32 cellular contexts compared by ENCODE assay signal in genomic region chr15:89054873-89055272, GRCh38.
"Had no signal": no experiment of that assay in that cellular context is flagged by ENCODE, and none has a peak within 500 bp of the region (broad histone marks: within the 10 kb centered on the region; RNA-seq: fewer than 3 reads in every experiment).

No MANE protein-coding gene starts in this region.

- H3K27me3 ChIP-seq: ascending aorta, cardiac muscle cell had no signal

- DNase-seq: activated CD4-positive, alpha-beta memory T cell treated with anti-CD3 and anti-CD28 coated beads, Interleukin-2, amount 10 ng/mL, durations not matched to agents 7 days and 5 days; activated CD4-positive, alpha-beta T cell treated with anti-CD3 and anti-CD28 coated beads for 1 hour; activated CD4-positive, alpha-beta T cell treated with anti-CD3 and anti-CD28 coated beads for 36 hours; activated CD4-positive, alpha-beta T cell treated with anti-CD3 and anti-CD28 coated beads for 48 hours; activated CD4-positive, alpha-beta T cell treated with anti-CD3 and anti-CD28 coated beads, Interleukin-2, amount 10 ng/mL, durations not matched to agents 7 days and 5 days; activated CD4-positive, alpha-beta T cell treated with anti-CD3 and anti-CD28 coated beads, Interleukin-2, amount 50 U/mL, for 48 hours; activated CD4-positive, CD25-positive, alpha-beta regulatory T cell; activated CD8-positive, alpha-beta memory T cell treated with anti-CD3 and anti-CD28 coated beads for 24 hours; activated CD8-positive, alpha-beta memory T cell treated with anti-CD3 and anti-CD28 coated beads, Interleukin-2, amount 10 ng/mL, durations not matched to agents 7 days and 5 days; activated CD8-positive, alpha-beta memory T cell treated with anti-CD3 and anti-CD28 coated beads, Interleukin-2, amount 50 U/mL, for 48 hours; activated CD8-positive, alpha-beta T cell treated with anti-CD3 and anti-CD28 coated beads, Interleukin-2, amount 10 ng/mL, durations not matched to agents 7 days and 5 days; activated effector memory CD4-positive, alpha-beta T cell treated with Interleukin-2 at 50 U/mL for 16 hours; activated gamma-delta T cell; activated naive CD4-positive, alpha-beta T cell treated with anti-CD3 and anti-CD28 coated beads, Interleukin-2, amount 10 ng/mL, durations not matched to agents 7 days and 5 days; activated naive CD4-positive, alpha-beta T cell treated with Interleukin-2 at 50 U/mL for 16 hours; activated naive CD8-positive, alpha-beta T cell treated with anti-CD3 and anti-CD28 coated beads, Interleukin-2, amount 10 ng/mL, durations not matched to agents 7 days and 5 days; activated naive CD8-positive, alpha-beta T cell treated with anti-CD3 and anti-CD28 coated beads, Interleukin-2, amount 50 U/mL, for 24 hours; activated T-cell treated with anti-CD3 and anti-CD28 coated beads, Interleukin-2, amount 50 U/mL, for 24 hours; activated T-cell treated with anti-CD3 and anti-CD28 coated beads, Interleukin-2, amount 50 U/mL, for 48 hours; amygdala; anterior cingulate cortex; caudate nucleus; cerebellar nuclear complex; T-cell; T-helper 17 cell; T1000; WERI-Rb-1 had no signal

- H3K9me3 ChIP-seq: ascending aorta had no signal

- ATAC-seq: activated CD4-positive, alpha-beta T cell treated with anti-CD3 and anti-CD28 coated beads for 36 hours; activated CD4-positive, CD25-positive, alpha-beta regulatory T cell treated with anti-CD3 and anti-CD28 coated beads, Interleukin-2, amount 50 U/mL, for 24 hours; activated CD8-positive, alpha-beta memory T cell treated with anti-CD3 and anti-CD28 coated beads, Interleukin-2, amount 10 ng/mL, durations not matched to agents 7 days and 5 days; activated CD8-positive, alpha-beta T cell treated with anti-CD3 and anti-CD28 coated beads, Interleukin-2, amount 10 ng/mL, durations not matched to agents 7 days and 5 days; activated naive CD8-positive, alpha-beta T cell treated with anti-CD3 and anti-CD28 coated beads, Interleukin-2, amount 50 U/mL, for 24 hours; T-cell; T-helper 17 cell; WTC11 had no signal

- H3K4me3 ChIP-seq: ascending aorta, cardiac muscle cell had no signal

- H3K36me3 ChIP-seq: ascending aorta, cardiac muscle cell, WERI-Rb-1 had no signal

- H3K27ac ChIP-seq: ascending aorta, cardiac muscle cell, WERI-Rb-1 had no signal

- FAIRE-seq: bronchial epithelial cell had no signal
